In genomic region chr7:37007731-37008130, GRCh38 we compare ENCODE assay signal across 13 cellular contexts.
"Had no signal": no experiment of that assay in that cellular context is flagged by ENCODE, and none has a peak within 500 bp of the region (broad histone marks: within the 10 kb centered on the region; RNA-seq: fewer than 3 reads in every experiment).

No MANE protein-coding gene starts in this region.

- H3K4me3 Mint-ChIP-seq: activated naive CD4-positive, alpha-beta T cell treated with anti-CD3 and anti-CD28 coated beads, Interleukin-2, amount 50 U/mL, for 24 hours; activated T-cell treated with anti-CD3 and anti-CD28 coated beads, Interleukin-2, amount 50 U/mL, for 72 hours; mesothelial cell of epicardium; naive B cell had no signal

- DNase-seq: activated CD4-positive, CD25-positive, alpha-beta regulatory T cell treated with anti-CD3 and anti-CD28 coated beads, Interleukin-2, amount 50 U/mL, for 72 hours; activated gamma-delta T cell; activated T-cell treated with anti-CD3 and anti-CD28 coated beads, Interleukin-2, amount 50 U/mL, for 72 hours; erythroblast; kidney; left lung; naive B cell; stimulated activated CD4-positive, alpha-beta T cell treated with anti-CD3 and anti-CD28 coated beads, Interleukin-12 subunit alpha, Interleukin-12 subunit beta, amount 100 ng/mL, for 4 hours; stimulated activated CD4-positive, alpha-beta T cell treated with anti-CD3 and anti-CD28 coated beads, Interleukin-2, amount 100 ng/mL, for 24 hours; stimulated activated naive CD8-positive, alpha-beta T cell treated with anti-CD3 and anti-CD28 coated beads, Interleukin-15, Interleukin-2, amounts not matched to agents 100 U/mL and 50 U/mL, for 24 hours; uterus had no signal

- H3K9me3 Mint-ChIP-seq: activated T-cell treated with anti-CD3 and anti-CD28 coated beads, Interleukin-2, amount 50 U/mL, for 72 hours; mesothelial cell of epicardium had no signal

- H3K27ac Mint-ChIP-seq: activated naive CD4-positive, alpha-beta T cell treated with anti-CD3 and anti-CD28 coated beads, Interleukin-2, amount 50 U/mL, for 24 hours; activated T-cell treated with anti-CD3 and anti-CD28 coated beads, Interleukin-2, amount 50 U/mL, for 72 hours; mesothelial cell of epicardium had no signal

- ATAC-seq: activated T-cell treated with anti-CD3 and anti-CD28 coated beads, Interleukin-2, amount 50 U/mL, for 72 hours; left lung; stimulated activated naive CD8-positive, alpha-beta T cell treated with anti-CD3 and anti-CD28 coated beads, Interleukin-15, Interleukin-2, amounts not matched to agents 100 U/mL and 50 U/mL, for 24 hours had no signal

- H3K36me3 Mint-ChIP-seq: mesothelial cell of epicardium had no signal

- H3K27me3 Mint-ChIP-seq: activated naive CD4-positive, alpha-beta T cell treated with anti-CD3 and anti-CD28 coated beads, Interleukin-2, amount 50 U/mL, for 24 hours; naive B cell had no signal
